Comparison of ENCODE assay signal across 13 cellular contexts in genomic region chr12:122819209-122819805, GRCh38. TPM values are rescaled to one million over a fixed set of nuclear protein-coding genes. Genes with fewer than 3 reads are reported as not detected.
A peak's percentile ranks its signal among the peaks of the same experiment; 100 is the strongest.
DNase-seq lines count a peak whose midpoint lies in the region; ATAC-seq and TF ChIP-seq lines count a peak whose summit lies in the region.
"Had no signal": no experiment of that assay in that cellular context is flagged by ENCODE, and none has a peak within 500 bp of the region (broad histone marks: within the 10 kb centered on the region; RNA-seq: fewer than 3 reads in every experiment).

No MANE protein-coding gene starts in this region.

- H2BK15ac ChIP-seq in neuronal stem cell (ENCODE audit: low read length), result no peak overlapping the region

- no peaks in the 10 kb centered on the region for H3K9me3 Mint-ChIP-seq in osteocyte (ENCODE audit: unreplicated experiment)

- no peaks in the 10 kb centered on the region for H3K36me3 ChIP-seq in neuronal stem cell (replicated peaks in 1 of 2; ENCODE audit: control insufficient read depth in 2 of 2, insufficient read depth in 2 of 2, low read length in 2 of 2)
- H3K36me3 ChIP-seq: BLaER1 treated with 17β-estradiol and CSF1 and Interleukin-3, amounts not matched to agents 10 nM and 100 nM had no signal

- no peak overlapping the region for H3K14ac ChIP-seq in neuronal stem cell (ENCODE audit: low read length)

- H3K79me1 ChIP-seq in neuronal stem cell (ENCODE audit: low read depth, low read length), result no peaks in the 10 kb centered on the region

- H3K4me3 Mint-ChIP-seq in osteocyte (ENCODE audit: unreplicated experiment), result no peak overlapping the region

- H2AFZ ChIP-seq in neuronal stem cell (ENCODE audit: low read length), result peak overlapping the region; percentile 24

- DNase-seq in G401 (ENCODE audit: low spot score), result peak; percentile 13
- peak; percentile 47 for DNase-seq in NCI-H1694 treated with DMSO at 0.1 percent for 48 hours (lab: John Stamatoyannopoulos, UW)
- peak; percentile 26 for DNase-seq in cerebellum (ENCODE audit: low spot score)
- DNase-seq in neuronal stem cell (ENCODE audit: low spot score), result no peak
- no peak for DNase-seq in osteocyte (ENCODE audit: extremely low spot score, unreplicated experiment)
- no peak for DNase-seq in NCI-H187 (lab: John Stamatoyannopoulos, UW)
- DNase-seq in AG08395 (ENCODE audit: low spot score), result no peak
- DNase-seq: KBM-7, NCI-H146 had no signal

- H3K36me3 Mint-ChIP-seq in osteocyte (ENCODE audit: unreplicated experiment), result no peaks in the 10 kb centered on the region

- no peak overlapping the region for H3K4ac ChIP-seq in neuronal stem cell (ENCODE audit: low read length)

- no peak overlapping the region for H3K27ac ChIP-seq in neuronal stem cell (replicated peaks; ENCODE audit: low read length)
- H3K27ac ChIP-seq: BLaER1 treated with 17β-estradiol and CSF1 and Interleukin-3, amounts not matched to agents 10 nM and 100 nM; RWPE1 had no signal

- no CpG with 5 or more reads among the region's 10 CpGs for WGBS in neuronal stem cell (ENCODE audit: extremely low coverage in 2 of 2, insufficient read length in 2 of 2, insufficient replicate concordance in 1 of 2), 2 donors

- ATAC-seq in HG03457 (IDR thresholded peaks at IDR 0.05; ENCODE audit: unreplicated experiment), result no peak
- ATAC-seq: HCT116 had no signal

- H2BK120ac ChIP-seq in neuronal stem cell (ENCODE audit: low read depth, low read length), result no peak overlapping the region

- no peaks in the 10 kb centered on the region for H3K9me3 ChIP-seq in neuronal stem cell (replicated peaks in 1 of 2; ENCODE audit: control insufficient read depth in 2 of 2, insufficient read depth in 1 of 2, low read depth in 1 of 2, low read length in 2 of 2)
- H3K9me3 ChIP-seq: BLaER1 treated with 17β-estradiol and CSF1 and Interleukin-3, amounts not matched to agents 10 nM and 100 nM had no signal

- H3K4me1 Mint-ChIP-seq in osteocyte (ENCODE audit: unreplicated experiment), result no peaks in the 10 kb centered on the region

- no peak overlapping the region for H2AK5ac ChIP-seq in neuronal stem cell (ENCODE audit: low read depth, low read length)

- TF ChIP-seq CTCF in osteocyte (IDR thresholded peaks at IDR 0.05), result no peak

- H3K27me3 Mint-ChIP-seq in osteocyte (ENCODE audit: unreplicated experiment), result peaks cover 3% of the 10 kb centered on the region

- in situ Hi-C loops in G401 (cut with HindIII; ENCODE audit: low sequenced_read_pairs), result no loop called here

- no peak overlapping the region for H3K23ac ChIP-seq in neuronal stem cell (ENCODE audit: low read depth, low read length, poor library complexity)

- H3K4me1 ChIP-seq in neuronal stem cell (ENCODE audit: control insufficient read depth in 2 of 2, insufficient read depth in 1 of 2, low read depth in 1 of 2, low read length in 2 of 2), result peaks cover 2 to 4% of the 10 kb centered on the region in 2 donors

- no peak overlapping the region for H4K91ac ChIP-seq in neuronal stem cell (ENCODE audit: low read depth, low read length, poor library complexity)

- no peak overlapping the region for H3K4me2 ChIP-seq in neuronal stem cell (ENCODE audit: insufficient read depth, low read length, poor library complexity, severe bottlenecking)

- no peak overlapping the region for H2BK12ac ChIP-seq in neuronal stem cell (ENCODE audit: low read length)

- no peak overlapping the region for H2BK5ac ChIP-seq in neuronal stem cell (ENCODE audit: low read length)

- H4K8ac ChIP-seq in neuronal stem cell (ENCODE audit: low read depth, low read length), result no peak overlapping the region

- no peak overlapping the region for H3K4me3 ChIP-seq in neuronal stem cell (ENCODE audit: low read length in 2 of 2)
- H3K4me3 ChIP-seq: BLaER1 treated with 17β-estradiol and CSF1 and Interleukin-3, amounts not matched to agents 10 nM and 100 nM had no signal

- no peak overlapping the region for H3K27ac Mint-ChIP-seq in osteocyte (ENCODE audit: unreplicated experiment)

- no peak overlapping the region for H3K9ac ChIP-seq in neuronal stem cell (ENCODE audit: low read depth, low read length, poor library complexity)
- H3K9ac ChIP-seq: BLaER1 treated with 17β-estradiol and CSF1 and Interleukin-3, amounts not matched to agents 10 nM and 100 nM had no signal

- no peaks in the 10 kb centered on the region for H3K27me3 ChIP-seq in neuronal stem cell (ENCODE audit: control insufficient read depth in 3 of 3, insufficient read depth in 3 of 3, low read depth in 1 of 3, low read length in 3 of 3)
- H3K27me3 ChIP-seq: BLaER1 treated with 17β-estradiol and CSF1 and Interleukin-3, amounts not matched to agents 10 nM and 100 nM had no signal

- H3K18ac ChIP-seq in neuronal stem cell (ENCODE audit: low read length), result no peak overlapping the region

RNA-seq across cellular contexts. Expression of gene HIP1R, which starts 15.9 kb away (rescaled TPM):
- total RNA-seq in G401 (2014; rRNA removed; shearing (Covaris generic)), result 14.0 and 19.3 TPM in 2 replicates
- total RNA-seq in cerebellum, result 60.3 TPM
- polyA plus RNA-seq in neuronal stem cell (2013, experiment 1 of 2), result 16.8 TPM
- 16.3 TPM for polyA plus RNA-seq in neuronal stem cell (2013, experiment 2 of 2)
- 26.0 and 31.3 TPM in 2 replicates for total RNA-seq in osteocyte

RNA-seq across cellular contexts. Expression of gene CCDC62, which starts 44.9 kb away (rescaled TPM):
- 0.49 and 0.54 TPM in 2 replicates for total RNA-seq in G401 (2014; rRNA removed; shearing (Covaris generic))
- total RNA-seq in cerebellum (3.8 TPM), osteocyte (0.27 and 0.34 TPM in 2 replicates)
- polyA plus RNA-seq in neuronal stem cell (2013, experiment 1 of 2), result 0.22 TPM
- polyA plus RNA-seq in neuronal stem cell (2013, experiment 2 of 2), result 0.22 TPM

Comparison
In these comparisons a context has a peak if more than half of its experiments do, and no peak if none do; other contexts are left out.
1. DNase-seq: peak in G401 (single experiment), NCI-H1694 treated with DMSO at 0.1 percent for 48 hours (single experiment) and cerebellum (single experiment); none in neuronal stem cell (single experiment), osteocyte (single experiment), NCI-H187 (0 of 2) and AG08395 (single experiment).